In genomic region chr17:17708816-17709215, GRCh38 we compare ENCODE assay signal across 24 cellular contexts.
"Had no signal": no experiment of that assay in that cellular context is flagged by ENCODE, and none has a peak within 500 bp of the region (broad histone marks: within the 10 kb centered on the region; RNA-seq: fewer than 3 reads in every experiment).

No MANE protein-coding gene starts in this region.

- H3K9me3 ChIP-seq: prostate gland, right atrium auricular region, upper lobe of right lung had no signal

- H3K27me3 Mint-ChIP-seq: activated naive CD8-positive, alpha-beta T cell treated with anti-CD3 and anti-CD28 coated beads for 36 hours; stimulated activated naive CD8-positive, alpha-beta T cell treated with anti-CD3 and anti-CD28 coated beads, Interleukin-15, amount 100 ng/mL, for 72 hours had no signal

- H3K36me3 Mint-ChIP-seq: activated naive CD8-positive, alpha-beta T cell treated with anti-CD3 and anti-CD28 coated beads for 36 hours had no signal

- H3K27ac ChIP-seq: epithelial cell of prostate, right atrium auricular region, upper lobe of right lung, VCaP had no signal

- H3K27ac Mint-ChIP-seq: activated naive CD8-positive, alpha-beta T cell treated with anti-CD3 and anti-CD28 coated beads for 36 hours; activated T-cell treated with anti-CD3 and anti-CD28 coated beads, Interleukin-2, amount 50 U/mL, for 72 hours; nephron progenitor cell; T-helper 1 cell treated with Interleukin-12 subunit alpha and Interleukin-12 subunit beta and Interleukin-4 antibody, amounts not matched to agents 30 μg/mL and 1 μg/mL, for 36 hours had no signal

- ATAC-seq: activated T-cell treated with anti-CD3 and anti-CD28 coated beads, Interleukin-2, amount 50 U/mL, for 72 hours; left lobe of liver; stimulated activated naive CD8-positive, alpha-beta T cell treated with anti-CD3 and anti-CD28 coated beads, Interleukin-15, amount 100 ng/mL, for 72 hours; upper lobe of right lung had no signal

- H3K4me3 ChIP-seq: dorsolateral prefrontal cortex, lung, prostate gland, right atrium auricular region, upper lobe of right lung had no signal

- H3K27me3 ChIP-seq: dorsolateral prefrontal cortex, right atrium auricular region, upper lobe of right lung had no signal

- DNase-seq: activated CD4-positive, alpha-beta T cell treated with anti-CD3 and anti-CD28 coated beads, Interleukin-2, amount 50 U/mL, for 4 hours; activated CD4-positive, CD25-positive, alpha-beta regulatory T cell treated with anti-CD3 and anti-CD28 coated beads, Interleukin-2, amount 50 U/mL, for 72 hours; activated gamma-delta T cell; activated naive CD8-positive, alpha-beta T cell treated with anti-CD3 and anti-CD28 coated beads for 36 hours; activated T-cell treated with anti-CD3 and anti-CD28 coated beads, Interleukin-2, amount 50 U/mL, for 72 hours; amniotic stem cell; caudate nucleus; dorsolateral prefrontal cortex; foreskin melanocyte; kidney; midbrain; nephron progenitor cell; occipital lobe; stimulated activated CD4-positive, alpha-beta T cell treated with anti-CD3 and anti-CD28 coated beads, Interleukin-15, amount 100 ng/mL, for 24 hours; stimulated activated CD4-positive, alpha-beta T cell treated with anti-CD3 and anti-CD28 coated beads, Interleukin-4, amount 100 ng/mL, for 1 hour; stimulated activated naive CD8-positive, alpha-beta T cell treated with anti-CD3 and anti-CD28 coated beads, Interleukin-15, amount 100 ng/mL, for 72 hours; upper lobe of right lung had no signal

- H3K9me3 Mint-ChIP-seq: activated naive CD8-positive, alpha-beta T cell treated with anti-CD3 and anti-CD28 coated beads for 36 hours; activated T-cell treated with anti-CD3 and anti-CD28 coated beads, Interleukin-2, amount 50 U/mL, for 72 hours; nephron progenitor cell; stimulated activated naive CD8-positive, alpha-beta T cell treated with anti-CD3 and anti-CD28 coated beads, Interleukin-15, amount 100 ng/mL, for 72 hours; T-helper 1 cell treated with Interleukin-12 subunit alpha and Interleukin-12 subunit beta and Interleukin-4 antibody, amounts not matched to agents 30 μg/mL and 1 μg/mL, for 36 hours had no signal

- H3K36me3 ChIP-seq: prostate gland, right atrium auricular region, upper lobe of right lung had no signal

- H3K4me3 Mint-ChIP-seq: activated naive CD8-positive, alpha-beta T cell treated with anti-CD3 and anti-CD28 coated beads for 36 hours; activated T-cell treated with anti-CD3 and anti-CD28 coated beads, Interleukin-2, amount 50 U/mL, for 72 hours; nephron progenitor cell; stimulated activated naive CD8-positive, alpha-beta T cell treated with anti-CD3 and anti-CD28 coated beads, Interleukin-15, amount 100 ng/mL, for 72 hours; T-helper 1 cell treated with Interleukin-12 subunit alpha and Interleukin-12 subunit beta and Interleukin-4 antibody, amounts not matched to agents 30 μg/mL and 1 μg/mL, for 36 hours had no signal
